In the genomic region with DNA sequence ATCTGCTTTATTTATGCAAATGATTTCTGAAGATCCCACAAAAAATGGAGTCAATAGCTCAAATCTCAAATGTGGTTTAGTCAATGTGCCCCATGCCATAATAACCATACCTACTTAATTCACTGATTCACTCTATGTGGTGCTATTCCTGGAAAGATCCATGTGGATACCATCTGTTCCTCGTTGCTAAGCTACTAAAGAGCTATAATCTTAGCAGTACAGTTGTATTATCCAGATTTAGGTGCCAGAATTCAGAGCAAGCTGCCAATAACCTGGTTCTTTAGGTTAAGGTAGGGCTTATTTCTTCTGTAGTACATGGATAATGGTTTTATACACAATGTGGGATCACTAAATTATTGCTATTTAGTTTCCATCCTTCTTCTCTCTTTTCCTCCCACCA, we compare ENCODE assay signal across 15 cellular contexts.
"Had no signal": no experiment of that assay in that cellular context is flagged by ENCODE, and none has a peak within 500 bp of the region (broad histone marks: within the 10 kb centered on the region; RNA-seq: fewer than 3 reads in every experiment).

No MANE protein-coding gene starts in this region.

- H3K27me3 ChIP-seq: gastroesophageal sphincter, neural progenitor cell, ovary, tibial nerve, vagina had no signal

- H3K27ac ChIP-seq: coronary artery, gastroesophageal sphincter, neural progenitor cell, ovary, skin epidermis, tibial nerve, vagina had no signal

- H3K9me3 ChIP-seq: gastroesophageal sphincter, ovary, tibial nerve, vagina had no signal

- H3K4me3 ChIP-seq: coronary artery, gastroesophageal sphincter, lung, neural progenitor cell, ovary, skin epidermis, tibial nerve, vagina had no signal

- H3K36me3 ChIP-seq: gastroesophageal sphincter, neural progenitor cell, ovary, tibial nerve, vagina had no signal

- DNase-seq: activated CD4-positive, alpha-beta T cell treated with anti-CD3 and anti-CD28 coated beads, Interleukin-2, amount 10 ng/mL, durations not matched to agents 7 days and 5 days; activated naive CD4-positive, alpha-beta T cell treated with anti-CD3 and anti-CD28 coated beads, Interleukin-2, amount 50 U/mL, for 16 hours; activated T-cell treated with anti-CD3 and anti-CD28 coated beads, Interleukin-2, amount 50 U/mL, for 1 hour; amniotic stem cell; effector CD8-positive, alpha-beta T cell; left cardiac atrium; midbrain; ovary had no signal
